Comparison of ENCODE assay signal across 29 cellular contexts in the genomic region with DNA sequence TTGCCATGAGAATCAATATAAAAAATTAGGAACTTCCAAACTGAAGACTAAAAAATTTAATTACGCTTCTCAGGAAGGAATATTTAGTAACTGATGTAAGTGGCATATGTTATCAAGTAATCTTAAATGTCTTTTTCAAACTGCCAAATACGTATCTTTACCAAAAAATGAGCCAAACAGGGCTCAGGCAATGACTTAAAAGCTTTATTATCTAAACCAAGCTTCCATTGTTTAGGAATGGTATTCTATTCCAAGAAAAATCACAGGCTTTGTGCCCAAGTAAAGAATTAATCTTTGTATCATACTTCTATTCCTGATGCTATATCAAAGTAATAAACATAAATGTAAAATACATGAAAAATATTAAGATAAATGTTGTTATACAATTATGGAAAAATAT.
"Had no signal": no experiment of that assay in that cellular context is flagged by ENCODE, and none has a peak within 500 bp of the region (broad histone marks: within the 10 kb centered on the region; RNA-seq: fewer than 3 reads in every experiment).

No MANE protein-coding gene starts in this region.

- FAIRE-seq: endometrium, endothelial cell of umbilical vein had no signal

- H3K4me3 ChIP-seq: adrenal gland, body of pancreas, gastrocnemius medialis, heart right ventricle had no signal

- ATAC-seq: activated CD4-positive, alpha-beta T cell treated with anti-CD3 and anti-CD28 coated beads for 36 hours; activated CD8-positive, alpha-beta memory T cell treated with anti-CD3 and anti-CD28 coated beads, Interleukin-2, amount 10 ng/mL, durations not matched to agents 7 days and 5 days; activated CD8-positive, alpha-beta T cell treated with anti-CD3 and anti-CD28 coated beads, Interleukin-2, amount 10 ng/mL, durations not matched to agents 7 days and 5 days; activated naive CD8-positive, alpha-beta T cell treated with anti-CD3 and anti-CD28 coated beads, Interleukin-2, amount 50 U/mL, for 24 hours; body of pancreas; foreskin keratinocyte; gastrocnemius medialis; heart right ventricle had no signal

- H3K4me1 ChIP-seq: adrenal gland, foreskin keratinocyte, gastrocnemius medialis, heart right ventricle had no signal

- H3K27me3 ChIP-seq: adrenal gland, body of pancreas, foreskin keratinocyte, gastrocnemius medialis, heart right ventricle had no signal

- H3K36me3 ChIP-seq: gastrocnemius medialis had no signal

- H3K9me3 ChIP-seq: adrenal gland, body of pancreas, gastrocnemius medialis, heart right ventricle had no signal

- H3K27ac ChIP-seq: adrenal gland, body of pancreas, epithelial cell of prostate, foreskin keratinocyte, gastrocnemius medialis, heart right ventricle had no signal

- DNase-seq: activated CD4-positive, alpha-beta memory T cell treated with anti-CD3 and anti-CD28 coated beads for 36 hours; activated CD4-positive, alpha-beta T cell treated with anti-CD3 and anti-CD28 coated beads for 36 hours; activated CD4-positive, alpha-beta T cell treated with anti-CD3 and anti-CD28 coated beads, Interleukin-2, amount 10 ng/mL, durations not matched to agents 24 days and 14 days; activated CD4-positive, CD25-positive, alpha-beta regulatory T cell; activated CD4-positive, CD25-positive, alpha-beta regulatory T cell treated with anti-CD3 and anti-CD28 coated beads, Interleukin-2, amount 50 U/mL, for 72 hours; activated CD8-positive, alpha-beta memory T cell treated with anti-CD3 and anti-CD28 coated beads, Interleukin-2, amount 10 ng/mL, durations not matched to agents 7 days and 5 days; activated CD8-positive, alpha-beta memory T cell treated with anti-CD3 and anti-CD28 coated beads, Interleukin-2, amount 50 U/mL, for 4 hours; activated CD8-positive, alpha-beta T cell treated with anti-CD3 and anti-CD28 coated beads, Interleukin-2, amount 10 ng/mL, durations not matched to agents 7 days and 5 days; activated effector memory CD4-positive, alpha-beta T cell treated with anti-CD3 and anti-CD28 coated beads, Interleukin-2, amount 50 U/mL, for 16 hours; activated naive CD4-positive, alpha-beta T cell treated with anti-CD3 and anti-CD28 coated beads for 36 hours; activated naive CD8-positive, alpha-beta T cell treated with anti-CD3 and anti-CD28 coated beads for 36 hours; activated naive CD8-positive, alpha-beta T cell treated with anti-CD3 and anti-CD28 coated beads, Interleukin-2, amount 50 U/mL, for 24 hours; activated T-cell treated with anti-CD3 and anti-CD28 coated beads, Interleukin-2, amount 50 U/mL, for 1 hour; activated T-cell treated with anti-CD3 and anti-CD28 coated beads, Interleukin-2, amount 50 U/mL, for 48 hours; adrenal gland; amygdala; aorta; body of pancreas; caudate nucleus; cortex of kidney; dermis blood vessel endothelial cell; effector CD8-positive, alpha-beta T cell; foreskin keratinocyte; gastrocnemius medialis; heart right ventricle; T-helper 2 cell had no signal
